In genomic region chr10:132470306-132471124, GRCh38 we compare ENCODE assay signal across 11 cellular contexts.
A peak's percentile ranks its signal among the peaks of the same experiment; 100 is the strongest.
DNase-seq lines count a peak whose midpoint lies in the region; ATAC-seq and TF ChIP-seq lines count a peak whose summit lies in the region.
"Had no signal": no experiment of that assay in that cellular context is flagged by ENCODE, and none has a peak within 500 bp of the region (broad histone marks: within the 10 kb centered on the region; RNA-seq: fewer than 3 reads in every experiment).

No MANE protein-coding gene starts in this region.

- no peaks in the 10 kb centered on the region for H3K9me3 Mint-ChIP-seq in activated naive CD8-positive, alpha-beta T cell (ENCODE audit: low read depth)

- H3K79me2 ChIP-seq in MM.1S (ENCODE audit: low read length): no peaks in the 10 kb centered on the region

- WGBS in heart right ventricle, 2 donors: 88 to 92% methylated on average over 28 of the region's 28 CpGs

- H3K9me3 ChIP-seq in heart right ventricle: peaks cover 0 to 12% (median 0%) of the 10 kb centered on the region in 11 donors
- no peaks in the 10 kb centered on the region for H3K9me3 ChIP-seq in lower lobe of right lung
- no peaks in the 10 kb centered on the region for H3K9me3 ChIP-seq in upper lobe of right lung
- no peaks in the 10 kb centered on the region for H3K9me3 ChIP-seq in MM.1S (replicated peaks; ENCODE audit: insufficient read depth, low read length)

- no peak overlapping the region for H3K4me3 ChIP-seq in heart right ventricle
- H3K4me3 ChIP-seq in lower lobe of right lung: no peak overlapping the region
- H3K4me3 ChIP-seq in upper lobe of right lung: no peak overlapping the region
- no peak overlapping the region for H3K4me3 ChIP-seq in MM.1S (ENCODE audit: low read length)

- DNase-seq in Right ventricle myocardium superior: peak; percentile 31
- DNase-seq in heart right ventricle: no peak
- peak; percentile 62 for DNase-seq in lower lobe of right lung
- no peak for DNase-seq in upper lobe of right lung
- no peak for DNase-seq in MM.1S
- no peak for DNase-seq in SW 1271 (lab: John Stamatoyannopoulos, UW)
- DNase-seq: SIG-M5 had no signal

- ATAC-seq in Right ventricle myocardium superior (ENCODE audit: poor library complexity): no peak
- no peak for ATAC-seq in heart right ventricle
- peak; percentile 67 to 85 for ATAC-seq in lower lobe of right lung
- peak; percentile 68 for ATAC-seq in upper lobe of right lung
- ATAC-seq in GM19351 (IDR thresholded peaks at IDR 0.05; ENCODE audit: unreplicated experiment): no peak
- ATAC-seq: HCT116 had no signal

- no peak overlapping the region for H3K9ac ChIP-seq in MM.1S (ENCODE audit: low read length)

- intact Hi-C loops in Right ventricle myocardium superior (cut with DNase I) (no loop called here), heart right ventricle (cut with DNase I) (no loop called here), lower lobe of right lung (cut with DNase I) (no loop called here), upper lobe of right lung (cut with DNase I) (no loop called here)

- H2AFZ ChIP-seq in MM.1S (ENCODE audit: low read length): no peak overlapping the region

- H3K27me3 ChIP-seq in heart right ventricle (no peaks in the 10 kb centered on the region), lower lobe of right lung (ENCODE audit: low read depth) (no peaks in the 10 kb centered on the region), upper lobe of right lung (no peaks in the 10 kb centered on the region), MM.1S (replicated peaks; ENCODE audit: insufficient read depth, low read length) (peaks cover 70% of the 10 kb centered on the region)
- H3K27me3 ChIP-seq: upper lobe of left lung had no signal

- TF ChIP-seq CTCF in heart right ventricle (IDR thresholded peaks at IDR 0.05): no peak
- no peak for TF ChIP-seq CTCF in lower lobe of right lung (IDR thresholded peaks at IDR 0.05)
- TF ChIP-seq CTCF in upper lobe of right lung (IDR thresholded peaks at IDR 0.05): no peak
- no peak for TF ChIP-seq CTCF in MM.1S (IDR thresholded peaks at IDR 0.05; ENCODE audit: low read length)

- peaks cover 2% of the 10 kb centered on the region for H3K36me3 Mint-ChIP-seq in activated naive CD8-positive, alpha-beta T cell

- H3K4me1 ChIP-seq in heart right ventricle (peaks cover 8 to 39% (median 30%) of the 10 kb centered on the region in 9 donors), lower lobe of right lung (peaks cover 27% of the 10 kb centered on the region), upper lobe of right lung (peaks cover 7% of the 10 kb centered on the region), MM.1S (ENCODE audit: low read length) (no peaks in the 10 kb centered on the region)

- no peak overlapping the region for H3K27ac Mint-ChIP-seq in activated naive CD8-positive, alpha-beta T cell

- H3K27me3 Mint-ChIP-seq in activated naive CD8-positive, alpha-beta T cell: peaks cover 1% of the 10 kb centered on the region

- H3K9me2 ChIP-seq in MM.1S (replicated peaks; ENCODE audit: insufficient read depth, low read length): no peaks in the 10 kb centered on the region

- H3K4me1 Mint-ChIP-seq in activated naive CD8-positive, alpha-beta T cell (ENCODE audit: low read depth): peaks cover 3% of the 10 kb centered on the region

- no peak overlapping the region for H3K27ac ChIP-seq in heart right ventricle
- H3K27ac ChIP-seq in lower lobe of right lung: no peak overlapping the region
- H3K27ac ChIP-seq in upper lobe of right lung: no peak overlapping the region
- no peak overlapping the region for H3K27ac ChIP-seq in MM.1S (ENCODE audit: low read length)

- H3K4me3 Mint-ChIP-seq in activated naive CD8-positive, alpha-beta T cell: peak overlapping the region; percentile 25

- H3K4me2 ChIP-seq in MM.1S (ENCODE audit: low read depth, low read length): no peak overlapping the region

- H3K36me3 ChIP-seq in heart right ventricle (no peaks in the 10 kb centered on the region), lower lobe of right lung (no peaks in the 10 kb centered on the region), upper lobe of right lung (no peaks in the 10 kb centered on the region), MM.1S (replicated peaks; ENCODE audit: insufficient read depth, low read length) (no peaks in the 10 kb centered on the region)
- H3K36me3 ChIP-seq: upper lobe of left lung had no signal

- no peaks in the 10 kb centered on the region for H3F3A ChIP-seq in MM.1S (ENCODE audit: insufficient read depth, low read length)

- H4K20me1 ChIP-seq in MM.1S (ENCODE audit: insufficient read depth, low read length): no peaks in the 10 kb centered on the region

Comparison
In these comparisons a context has a peak if more than half of its experiments do, and no peak if none do; other contexts are left out.
1. DNase-seq: peak in Right ventricle myocardium superior (single experiment) and lower lobe of right lung (single experiment); none in heart right ventricle (0 of 2), upper lobe of right lung (single experiment), MM.1S (single experiment) and SW 1271 (0 of 2).
2. ATAC-seq: peak in lower lobe of right lung (2 of 2) and upper lobe of right lung (single experiment); none in Right ventricle myocardium superior (single experiment), heart right ventricle (0 of 8) and GM19351 (single experiment).